In the genomic region with DNA sequence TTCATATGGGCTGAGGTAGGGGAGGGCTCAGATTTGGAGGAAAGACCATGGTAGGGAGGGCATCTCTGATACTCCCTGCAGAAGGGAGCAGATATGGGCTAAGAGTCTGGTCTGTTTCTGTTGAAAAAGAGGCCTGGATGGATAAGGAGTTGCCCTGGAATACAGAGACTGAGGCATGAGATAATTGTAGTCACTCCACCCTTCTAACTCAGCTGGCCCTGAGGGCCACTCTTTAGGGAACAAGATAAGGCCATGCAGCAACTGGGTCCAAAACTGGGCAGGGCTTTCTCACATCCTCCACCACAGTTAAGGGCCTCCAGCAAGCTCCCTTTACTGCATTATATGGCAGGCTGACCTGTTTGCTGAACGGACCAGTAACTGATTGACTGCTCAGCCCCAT, we compare ENCODE assay signal across 9 cellular contexts. TPM values are rescaled to one million over a fixed set of nuclear protein-coding genes. Genes with fewer than 3 reads are reported as not detected.
DNase-seq lines count a peak whose midpoint lies in the region; ATAC-seq, FAIRE-seq and TF ChIP-seq lines count a peak whose summit lies in the region.
"Had no signal": no experiment of that assay in that cellular context is flagged by ENCODE, and none has a peak within 500 bp of the region (broad histone marks: within the 10 kb centered on the region; RNA-seq: fewer than 3 reads in every experiment).

No MANE protein-coding gene starts in this region.

- peaks cover 11% of the 10 kb centered on the region for H4K20me1 ChIP-seq in Loucy (ENCODE audit: insufficient read depth, low read length, poor library complexity, severe bottlenecking)

- H3F3A ChIP-seq in Loucy (ENCODE audit: low read depth), result no peaks in the 10 kb centered on the region

- intact Hi-C loops in left lung (cut with DNase I), result no loop called here

- H3K36me3 ChIP-seq in CD4-positive, CD25-positive, alpha-beta regulatory T cell (ENCODE audit: control insufficient read depth, insufficient read depth, low read length), result peaks cover 12% of the 10 kb centered on the region
- no peaks in the 10 kb centered on the region for H3K36me3 ChIP-seq in Loucy (ENCODE audit: insufficient read depth, low read length)
- peaks cover 0 to 22% of the 10 kb centered on the region in 2 donors for H3K36me3 ChIP-seq in muscle layer of duodenum (ENCODE audit: control insufficient read depth in 1 of 2, insufficient read depth in 2 of 2, low read length in 2 of 2)
- H3K36me3 ChIP-seq in left lung, result peaks cover 0 to 15% of the 10 kb centered on the region in 2 donors

- TF ChIP-seq CTCF in Loucy (conservative IDR thresholded peaks at IDR 0.05; ENCODE audit: low read length) (no peak), cardiac fibroblast (IDR thresholded peaks at IDR 0.05; ENCODE audit: low read depth, low read length) (no peak), left lung (IDR thresholded peaks at IDR 0.05) (no peak), GM10248 (IDR thresholded peaks at IDR 0.05; ENCODE audit: control extremely low read depth, extremely low read depth, low read depth, missing control alignments) (no peak)

- H3K4me1 Mint-ChIP-seq in CD4-positive, CD25-positive, alpha-beta regulatory T cell, result peaks cover 6 to 45% (median 23%) of the 10 kb centered on the region in 4 donors

- no peaks in the 10 kb centered on the region for H3K27me3 Mint-ChIP-seq in CD4-positive, CD25-positive, alpha-beta regulatory T cell

- CTCF ChIA-PET in GM10248 (lab: Yijun Ruan, JAX), result interaction anchor here (1.4 kb wide), 1 partner anchor 1084 kb away, joined by 3 read pairs; the partner anchor contains the start of gene ZBTB45

- peaks cover 3 to 28% of the 10 kb centered on the region in 2 experiments for H3K9me3 ChIP-seq in CD4-positive, CD25-positive, alpha-beta regulatory T cell (ENCODE audit: control insufficient read depth in 2 of 2, low read length in 2 of 2)
- H3K9me3 ChIP-seq in Loucy (ENCODE audit: insufficient read depth, low read depth, low read length) (no peaks in the 10 kb centered on the region), muscle layer of duodenum (ENCODE audit: control insufficient read depth in 1 of 2, low read length in 2 of 2) (peaks cover 0 to 17% of the 10 kb centered on the region in 2 donors), left lung (peaks cover 0 to 15% of the 10 kb centered on the region in 2 donors)

- no peak for ATAC-seq in CD4-positive, CD25-positive, alpha-beta regulatory T cell (ENCODE audit: low read depth in 2 of 2)
- no peak for ATAC-seq in left lung

- no peaks in the 10 kb centered on the region for H3K9me2 ChIP-seq in Loucy (replicated peaks; ENCODE audit: low read depth, low read length)

- FAIRE-seq in GM19239 (lab: Jason Lieb, UNC), result no peak

- DNase-seq in CD4-positive, CD25-positive, alpha-beta regulatory T cell, result no peak
- DNase-seq in cardiac fibroblast (ENCODE audit: low read depth in 2 of 2) (no peak), GM19239 (ENCODE audit: insufficient read length, low spot score) (no peak), left lung (no peak), DMS153 (lab: John Stamatoyannopoulos, UW) (no peak), GM10248 (ENCODE audit: extremely low spot score) (no peak)
- DNase-seq: hippocampal formation had no signal

- H3K4me1 ChIP-seq in CD4-positive, CD25-positive, alpha-beta regulatory T cell (ENCODE audit: control insufficient read depth, insufficient read depth, low read length, poor library complexity, severe bottlenecking), result peaks cover 19% of the 10 kb centered on the region
- H3K4me1 ChIP-seq in Loucy (ENCODE audit: insufficient read depth, low read length, poor library complexity, severe bottlenecking) (peaks cover 22% of the 10 kb centered on the region), muscle layer of duodenum (ENCODE audit: control insufficient read depth in 1 of 2, insufficient read depth in 2 of 2, low read length in 2 of 2) (peaks cover 0 to 18% of the 10 kb centered on the region in 2 donors), left lung (peaks cover 9 to 21% of the 10 kb centered on the region in 2 donors)

- H2AFZ ChIP-seq in Loucy (ENCODE audit: low read length), result no peak overlapping the region

- peaks cover 9 to 31% (median 17%) of the 10 kb centered on the region in 7 donors for H3K9me3 Mint-ChIP-seq in CD4-positive, CD25-positive, alpha-beta regulatory T cell

- POLR2A ChIA-PET in GM10248 (lab: Yijun Ruan, JAX), result no interaction called here

- H3K27me3 ChIP-seq in CD4-positive, CD25-positive, alpha-beta regulatory T cell (ENCODE audit: control insufficient read depth, insufficient read depth, low read length), result no peaks in the 10 kb centered on the region
- H3K27me3 ChIP-seq in Loucy (ENCODE audit: insufficient read depth, low read length, poor library complexity, severe bottlenecking), result no peaks in the 10 kb centered on the region
- H3K27me3 ChIP-seq in muscle layer of duodenum (ENCODE audit: low read depth, low read length), result no peaks in the 10 kb centered on the region
- no peaks in the 10 kb centered on the region for H3K27me3 ChIP-seq in left lung

- peaks cover 36% of the 10 kb centered on the region for H3K36me3 Mint-ChIP-seq in CD4-positive, CD25-positive, alpha-beta regulatory T cell

- H3K4me2 ChIP-seq in Loucy (ENCODE audit: low read depth, low read length, poor library complexity, severe bottlenecking), result peak overlapping the region; percentile 91

- peak overlapping the region; percentile 92 to 99 (median 98) for H3K4me3 Mint-ChIP-seq in CD4-positive, CD25-positive, alpha-beta regulatory T cell

- H3K27ac Mint-ChIP-seq in CD4-positive, CD25-positive, alpha-beta regulatory T cell, result peak overlapping the region in 1 of 3 donors; percentile 97

- no peak overlapping the region for H3K27ac ChIP-seq in CD4-positive, CD25-positive, alpha-beta regulatory T cell (ENCODE audit: insufficient read depth, low read length, poor library complexity, severe bottlenecking)
- H3K27ac ChIP-seq in muscle layer of duodenum (ENCODE audit: low read length), result no peak overlapping the region
- H3K27ac ChIP-seq in left lung, result no peak overlapping the region

- H3K4me3 ChIP-seq in CD4-positive, CD25-positive, alpha-beta regulatory T cell (ENCODE audit: low read depth, low read length), result peak overlapping the region; percentile 62
- H3K4me3 ChIP-seq in Loucy (ENCODE audit: low read length, poor library complexity, severe bottlenecking) (peak overlapping the region; percentile 83), cardiac fibroblast (replicated peaks in 1 of 2; ENCODE audit: low read depth in 2 of 2, low read length in 2 of 2) (peak overlapping the region; percentile 63 to 93), muscle layer of duodenum (ENCODE audit: low read depth in 1 of 2, low read length in 2 of 2) (peak overlapping the region; percentile 67 to 95), left lung (peak overlapping the region in 1 of 2 donors; percentile 93)

- peaks cover 53% of the 10 kb centered on the region for H3K79me2 ChIP-seq in Loucy (ENCODE audit: insufficient read depth, low read length)

- H3K9ac ChIP-seq in Loucy (ENCODE audit: low read depth, low read length, poor library complexity, severe bottlenecking), result peak overlapping the region; percentile 79

RNA-seq across cellular contexts. Expression of gene ZNF749, which starts 1.3 kb away (rescaled TPM):
- total RNA-seq in CD4-positive, CD25-positive, alpha-beta regulatory T cell, result 5.1 TPM
- 10 to 100 TPM in 1 of 4 donors, 1 to 10 TPM in 3; 6.2 to 10.9 (median 8.2) TPM for polyA plus RNA-seq in CD4-positive, CD25-positive, alpha-beta regulatory T cell
- total RNA-seq in left lung, result 10 to 100 TPM; 10.3 to 12.2 TPM

RNA-seq across cellular contexts. Expression of gene VN1R1, which starts 20.5 kb away (rescaled TPM):
- total RNA-seq in CD4-positive, CD25-positive, alpha-beta regulatory T cell, result 0.15 TPM
- polyA plus RNA-seq in CD4-positive, CD25-positive, alpha-beta regulatory T cell, result under 1 TPM in 1 of 4 donors, not detected in 3; 0.10 TPM
- total RNA-seq in left lung, result 1 to 10 TPM in 1 of 2 donors, under 1 TPM in 1; 0.65 to 1.0 TPM

RNA-seq across cellular contexts. Expression of gene ZNF17, which starts 25.4 kb away (rescaled TPM):
- total RNA-seq in CD4-positive, CD25-positive, alpha-beta regulatory T cell, result 5.6 TPM
- polyA plus RNA-seq in CD4-positive, CD25-positive, alpha-beta regulatory T cell, result 1 to 10 TPM; 2.9 to 9.7 (median 5.3) TPM
- 1 to 10 TPM; 8.9 to 9.3 TPM for total RNA-seq in left lung

RNA-seq across cellular contexts. Expression of gene ZNF772, which starts 41.0 kb away (rescaled TPM):
- 0.74 TPM for total RNA-seq in CD4-positive, CD25-positive, alpha-beta regulatory T cell
- 1 to 10 TPM in 3 of 4 donors, under 1 TPM in 1; 0.09 to 4.2 (median 3.4) TPM for polyA plus RNA-seq in CD4-positive, CD25-positive, alpha-beta regulatory T cell
- 10 to 100 TPM in 1 of 2 donors, 1 to 10 TPM in 1; 9.2 to 12.7 TPM for total RNA-seq in left lung

RNA-seq across cellular contexts. Expression of gene ZNF548, which starts 46.7 kb away (rescaled TPM):
- 75.9 TPM for total RNA-seq in CD4-positive, CD25-positive, alpha-beta regulatory T cell
- 10 to 100 TPM; 14.6 to 21.7 (median 17.7) TPM for polyA plus RNA-seq in CD4-positive, CD25-positive, alpha-beta regulatory T cell
- 10 to 100 TPM; 13.8 to 17.1 TPM for total RNA-seq in left lung
